ENCODE assay signal across 19 cellular contexts in genomic region chr16:72961863-72962262, GRCh38.
A peak's percentile ranks its signal among the peaks of the same experiment; 100 is the strongest.
DNase-seq lines count a peak whose midpoint lies in the region; ATAC-seq and TF ChIP-seq lines count a peak whose summit lies in the region.
"Had no signal": no experiment of that assay in that cellular context is flagged by ENCODE, and none has a peak within 500 bp of the region (broad histone marks: within the 10 kb centered on the region; RNA-seq: fewer than 3 reads in every experiment).

No MANE protein-coding gene starts in this region.

- no peaks in the 10 kb centered on the region for H3K36me3 ChIP-seq in OCI-LY3 (replicated peaks; ENCODE audit: low read depth, low read length)
- H3K36me3 ChIP-seq: neutrophil had no signal

- 0 out of 2 replicates have a peak, but pooled peaks cover 3% of the 10 kb centered on the region for H3K27me3 ChIP-seq in OCI-LY3 (ENCODE audit: low read depth, low read length)
- H3K27me3 ChIP-seq: neutrophil had no signal

- peaks cover 26% of the 10 kb centered on the region for H3K4me1 ChIP-seq in OCI-LY3 (ENCODE audit: low read length)

- no peak overlapping the region for H3K27ac ChIP-seq in OCI-LY3 (ENCODE audit: low read length)
- H3K27ac ChIP-seq: HL-60, left ventricle myocardium inferior, neutrophil had no signal

- H2AFZ ChIP-seq in OCI-LY3 (ENCODE audit: low read depth, low read length): no peak overlapping the region

- peak; percentile 21 for DNase-seq in ELF-1 (ENCODE audit: low read depth, low spot score)
- DNase-seq in left colon: peak; percentile 39 to 56
- DNase-seq in sciatic nerve (ENCODE audit: low spot score): peak; percentile 38
- DNase-seq in NCI-H1930 (lab: John Stamatoyannopoulos, UW): no peak
- no peak for DNase-seq in SK-N-DZ (ENCODE audit: low spot score)
- no peak for DNase-seq in activated CD4-positive, alpha-beta T cell treated with anti-CD3 and anti-CD28 coated beads, Interleukin-2, amount 50 U/mL, for 1 hour
- DNase-seq in NCI-H2227 treated with DMSO at 0.1 percent for 48 hours (lab: John Stamatoyannopoulos, UW): no peak
- DNase-seq: activated effector memory CD4-positive, alpha-beta T cell treated with Interleukin-2 at 50 U/mL for 16 hours; GOT3; left ventricle myocardium inferior; Right ventricle myocardium superior; stimulated activated CD4-positive, alpha-beta T cell treated with anti-CD3 and anti-CD28 coated beads, Interleukin-15, amount 100 ng/mL, for 24 hours; stimulated activated CD4-positive, alpha-beta T cell treated with anti-CD3 and anti-CD28 coated beads, Interleukin-4, amount 100 ng/mL, for 4 hours had no signal

- peak overlapping the region; percentile 59; the same call in 1 of the 2 replicates for H3K9ac ChIP-seq in OCI-LY3 (ENCODE audit: low read length)

- no peaks in the 10 kb centered on the region for H3K79me2 ChIP-seq in OCI-LY3 (ENCODE audit: low read length)

- intact Hi-C loops in left colon (cut with DNase I, micrococcal nuclease) (no loop called here), sciatic nerve (cut with DNase I) (no loop called here)

- H4K20me1 ChIP-seq in OCI-LY3 (ENCODE audit: insufficient read depth, low read length): 0 out of 2 replicates have a peak, but pooled peaks cover 4% of the 10 kb centered on the region

- no peaks in the 10 kb centered on the region for H3K9me3 ChIP-seq in OCI-LY3 (ENCODE audit: insufficient read depth, low read length)
- H3K9me3 ChIP-seq: left ventricle myocardium inferior, neutrophil had no signal

- no peak for TF ChIP-seq CTCF in OCI-LY3 (IDR thresholded peaks at IDR 0.05; ENCODE audit: low read depth, low read length)

- H3K4me3 ChIP-seq in OCI-LY3 (ENCODE audit: low read length): peak overlapping the region; percentile 76
- H3K4me3 ChIP-seq: left ventricle myocardium inferior had no signal

- peak; percentile 95 for ATAC-seq in left colon
- ATAC-seq in sciatic nerve: no peak
- ATAC-seq: activated CD8-positive, alpha-beta T cell treated with anti-CD3 and anti-CD28 coated beads, Interleukin-2, amount 10 ng/mL, durations not matched to agents 7 days and 5 days; activated naive CD4-positive, alpha-beta T cell treated with anti-CD3 and anti-CD28 coated beads, Interleukin-2, amount 50 U/mL, for 72 hours; Panc1 had no signal

- H3K4me2 ChIP-seq in OCI-LY3 (ENCODE audit: low read length): peak overlapping the region; percentile 97

Comparison
In these comparisons a context has a peak if more than half of its experiments do, and no peak if none do; other contexts are left out.
1. DNase-seq: peak in ELF-1 (single experiment), left colon (2 of 2) and sciatic nerve (single experiment); none in NCI-H1930 (0 of 2), SK-N-DZ (single experiment), activated CD4-positive, alpha-beta T cell treated with anti-CD3 and anti-CD28 coated beads, Interleukin-2, amount 50 U/mL, for 1 hour (single experiment) and NCI-H2227 treated with DMSO at 0.1 percent for 48 hours (single experiment).